39 cellular contexts compared by ENCODE assay signal in the genomic region with DNA sequence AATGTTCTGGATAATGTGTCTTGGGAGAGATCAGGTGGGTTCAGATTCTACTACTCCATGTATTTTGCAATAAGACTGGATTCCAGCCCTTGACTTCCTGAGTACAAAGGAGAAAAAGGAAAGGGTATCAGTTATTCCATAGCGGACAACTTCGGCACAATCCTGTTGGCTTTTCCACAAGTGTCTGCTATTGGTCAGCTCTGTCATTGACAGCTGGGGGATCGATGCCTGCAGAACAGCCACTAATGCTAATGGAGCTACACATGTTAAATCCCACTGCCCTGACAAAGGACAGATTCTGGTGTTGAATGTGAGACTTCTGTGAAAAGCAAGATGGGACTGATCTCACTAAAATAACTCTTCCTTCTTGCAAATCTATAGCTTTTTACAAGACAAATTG. TPM values are rescaled to one million over a fixed set of nuclear protein-coding genes. Genes with fewer than 3 reads are reported as not detected.
"Had no signal": no experiment of that assay in that cellular context is flagged by ENCODE, and none has a peak within 500 bp of the region (broad histone marks: within the 10 kb centered on the region; RNA-seq: fewer than 3 reads in every experiment).

No MANE protein-coding gene starts in this region.

- H3K4me3 ChIP-seq: MG63 had no signal

- DNase-seq: Karpas-422, Kasumi-1, MG63, MM.1S, MV-4-11, NCI-H1048, NCI-H1092, NCI-H1092 treated with DMSO at 0.1 percent for 48 hours, NCI-H1105, NCI-H1105 treated with DMSO at 0.1 percent for 48 hours, NCI-H1417, NCI-H1417 treated with DMSO at 0.1 percent for 48 hours, NCI-H1436, NCI-H1436 treated with DMSO at 0.1 percent for 48 hours, NCI-H146, NCI-H1694, NCI-H1694 treated with DMSO at 0.1 percent for 48 hours, NCI-H187, NCI-H187 treated with DMSO at 0.1 percent for 48 hours, NCI-H1930, NCI-H2029, NCI-H2029 treated with DMSO at 0.1 percent for 48 hours, NCI-H2081, NCI-H2081 treated with DMSO at 0.1 percent for 48 hours, NCI-H2107, NCI-H2171, NCI-H2171 treated with DMSO at 0.1 percent for 48 hours, NCI-H2227 treated with DMSO at 0.1 percent for 48 hours, NCI-H226, NCI-H345, NCI-H446, NCI-H446 treated with DMSO at 0.1 percent for 48 hours, NCI-H510A, NCI-H510A treated with DMSO at 0.1 percent for 48 hours, NCI-H524 had no signal

- H3K27me3 ChIP-seq: MG63 had no signal

- H3K36me3 ChIP-seq: MG63 had no signal

- H3K9me3 ChIP-seq: MG63 had no signal

RNA-seq across cellular contexts. Expression of a gene that starts 41.2 kb away (rescaled TPM):
- total RNA-seq: LHCN-M2, M059J, MCF 10A, NCI-H460 had no signal
